Comparison of ENCODE assay signal across 17 cellular contexts in the genomic region with DNA sequence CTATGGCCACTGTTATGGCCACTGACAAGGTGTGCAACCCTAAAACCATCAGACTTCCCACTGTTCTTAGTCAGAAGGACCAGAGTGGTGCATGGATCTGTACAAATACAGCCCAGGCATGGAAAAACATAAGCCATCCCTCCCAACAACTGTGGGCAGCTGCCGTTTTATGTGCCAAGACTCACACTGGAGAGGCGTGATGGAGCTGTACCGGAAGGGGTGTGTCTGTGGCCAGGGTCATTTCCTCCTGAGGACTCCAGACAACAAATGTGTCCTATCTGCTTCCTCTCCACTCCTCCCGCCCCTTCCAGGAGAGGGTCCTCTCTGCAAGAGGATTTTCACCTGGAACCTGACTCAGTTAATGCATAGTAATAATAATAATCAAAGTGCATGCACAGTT. TPM values are rescaled to one million over a fixed set of nuclear protein-coding genes. Genes with fewer than 3 reads are reported as not detected.
DNase-seq lines count a peak whose midpoint lies in the region; FAIRE-seq and TF ChIP-seq lines count a peak whose summit lies in the region.
"Had no signal": no experiment of that assay in that cellular context is flagged by ENCODE, and none has a peak within 500 bp of the region (broad histone marks: within the 10 kb centered on the region; RNA-seq: fewer than 3 reads in every experiment).

No MANE protein-coding gene starts in this region.

- DNase-seq in GM12892 (ENCODE audit: insufficient read length) (no peak), SJCRH30 (peak; percentile 26 to 43), dermis microvascular lymphatic vessel endothelial cell (ENCODE audit: low read depth in 2 of 2) (peak; percentile 71 to 79), myocyte (ENCODE audit: low read depth) (peak; percentile 22), SIG-M5 (lab: John Stamatoyannopoulos, UW) (no peak), DMS 273 treated with DMSO at 0.1 percent for 48 hours (lab: John Stamatoyannopoulos, UW) (no peak), NCI-H2227 treated with DMSO at 0.1 percent for 48 hours (lab: John Stamatoyannopoulos, UW) (no peak)
- DNase-seq: Caco-2, gastrocnemius medialis, kidney, NCI-H187 treated with DMSO at 0.1 percent for 48 hours, NCI-H774, nucleus accumbens, testis had no signal

- no peaks in the 10 kb centered on the region for H3K36me3 ChIP-seq in SJCRH30
- H3K36me3 ChIP-seq: gastrocnemius medialis had no signal

- no peaks in the 10 kb centered on the region for H3K9me3 ChIP-seq in SJCRH30 (replicated peaks)
- H3K9me3 ChIP-seq: gastrocnemius medialis, testis had no signal

- TF ChIP-seq POLR2A in GM12892 (IDR thresholded peaks at IDR 0.05; ENCODE audit: low read depth, low read length), result no peak

- peak; percentile 77 for FAIRE-seq in GM12892 (lab: Jason Lieb, UNC)
- FAIRE-seq: kidney had no signal

- H3K4me3 ChIP-seq in SJCRH30, result no peak overlapping the region
- H3K4me3 ChIP-seq: gastrocnemius medialis, SK-N-MC, testis had no signal

- no peaks in the 10 kb centered on the region; the same call in 1 of the 2 replicates for H3K27me3 ChIP-seq in SJCRH30
- H3K27me3 ChIP-seq: testis had no signal

- no peaks in the 10 kb centered on the region for H3K4me1 ChIP-seq in SJCRH30

- H3K27ac ChIP-seq in SJCRH30, result no peak overlapping the region
- H3K27ac ChIP-seq: gastrocnemius medialis, KMS-11, SK-N-MC, testis had no signal

RNA-seq across cellular contexts. Expression of a gene that starts 29.5 kb away (rescaled TPM):
- polyA plus RNA-seq in GM12892 (2012; ENCODE audit: missing spikeins), result 0.11 TPM
- not detected in 2 replicates for total RNA-seq in SJCRH30 (2014; rRNA removed; shearing (Covaris generic))
- under 0.01 and 0.13 TPM in 2 replicates for total RNA-seq in dermis microvascular lymphatic vessel endothelial cell
- total RNA-seq in myocyte, result 0.29 TPM in 1 of 2 replicates, not detected in the other
- polyA plus RNA-seq in myocyte (2012), result not detected
- total RNA-seq: activated CD8-positive, alpha-beta memory T cell treated with anti-CD3 and anti-CD28 coated beads for 36 hours; Caco-2 had no signal

RNA-seq across cellular contexts. Expression of a gene that starts 53.5 kb away (rescaled TPM):
- not detected for polyA plus RNA-seq in GM12892 (2012; ENCODE audit: missing spikeins)
- total RNA-seq in SJCRH30 (2014; rRNA removed; shearing (Covaris generic)), result 3.1 and 3.2 TPM in 2 replicates
- total RNA-seq in dermis microvascular lymphatic vessel endothelial cell (not detected in 2 replicates), myocyte (not detected in 2 replicates)
- 0.09 TPM for polyA plus RNA-seq in myocyte (2012)
- total RNA-seq: activated CD8-positive, alpha-beta memory T cell treated with anti-CD3 and anti-CD28 coated beads for 36 hours; Caco-2 had no signal

Comparison
In these comparisons a context has a peak if more than half of its experiments do, and no peak if none do; other contexts are left out.
1. DNase-seq: peak in SJCRH30 (2 of 2), dermis microvascular lymphatic vessel endothelial cell (2 of 2) and myocyte (single experiment); none in GM12892 (single experiment), SIG-M5 (single experiment), DMS 273 treated with DMSO at 0.1 percent for 48 hours (single experiment) and NCI-H2227 treated with DMSO at 0.1 percent for 48 hours (single experiment).